21 cellular contexts compared by ENCODE assay signal in the genomic region with DNA sequence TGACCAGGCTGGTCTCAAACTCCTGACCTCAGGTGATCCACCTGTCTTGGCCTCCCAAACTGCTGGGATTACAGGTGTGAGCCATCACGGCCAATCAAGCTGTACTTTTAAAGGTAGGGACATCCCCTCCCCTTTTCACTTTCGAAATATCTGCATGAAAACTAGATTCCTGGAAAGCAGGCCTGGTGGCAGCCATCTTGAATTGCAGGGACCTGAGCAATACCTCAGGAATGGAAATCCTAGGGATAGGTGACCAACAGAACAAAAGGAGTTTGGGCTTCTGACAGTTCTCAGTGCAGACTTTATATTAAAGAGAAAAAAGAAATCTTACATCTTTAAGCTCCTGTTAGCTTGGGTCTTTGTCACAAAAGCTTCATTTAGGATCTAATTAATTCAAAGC.
"Had no signal": no experiment of that assay in that cellular context is flagged by ENCODE, and none has a peak within 500 bp of the region (broad histone marks: within the 10 kb centered on the region; RNA-seq: fewer than 3 reads in every experiment).

No MANE protein-coding gene starts in this region.

- DNase-seq: activated CD4-positive, alpha-beta T cell treated with anti-CD3 and anti-CD28 coated beads for 1 hour; activated CD8-positive, alpha-beta memory T cell treated with anti-CD3 and anti-CD28 coated beads for 24 hours; activated CD8-positive, alpha-beta memory T cell treated with anti-CD3 and anti-CD28 coated beads, Interleukin-2, amount 50 U/mL, for 48 hours; activated effector memory CD4-positive, alpha-beta T cell treated with Interleukin-2 at 50 U/mL for 16 hours; activated naive CD4-positive, alpha-beta T cell treated with anti-CD3 and anti-CD28 coated beads, Interleukin-2, amount 10 ng/mL, durations not matched to agents 7 days and 5 days; activated naive CD8-positive, alpha-beta T cell treated with anti-CD3 and anti-CD28 coated beads, Interleukin-2, amount 50 U/mL, for 24 hours; activated T-cell treated with anti-CD3 and anti-CD28 coated beads, Interleukin-2, amount 50 U/mL, for 48 hours; dermis blood vessel endothelial cell; effector memory CD8-positive, alpha-beta T cell; foreskin fibroblast; hypothalamus; kidney; left lung; midbrain; occipital lobe; posterior cingulate gyrus; retina; stimulated activated naive CD4-positive, alpha-beta T cell had no signal

- H3K36me3 ChIP-seq: cardiac muscle cell had no signal

- H3K4me3 ChIP-seq: cardiac muscle cell, left lung had no signal

- ATAC-seq: activated naive CD8-positive, alpha-beta T cell treated with anti-CD3 and anti-CD28 coated beads, Interleukin-2, amount 50 U/mL, for 24 hours; effector memory CD8-positive, alpha-beta T cell; left lung had no signal

- H3K9me3 ChIP-seq: left lung had no signal

- H3K27me3 ChIP-seq: cardiac muscle cell, left lung had no signal

- H3K27ac ChIP-seq: cardiac muscle cell, epithelial cell of prostate, left lung, VCaP had no signal
